Comparison of ENCODE assay signal across 24 cellular contexts in the genomic region with DNA sequence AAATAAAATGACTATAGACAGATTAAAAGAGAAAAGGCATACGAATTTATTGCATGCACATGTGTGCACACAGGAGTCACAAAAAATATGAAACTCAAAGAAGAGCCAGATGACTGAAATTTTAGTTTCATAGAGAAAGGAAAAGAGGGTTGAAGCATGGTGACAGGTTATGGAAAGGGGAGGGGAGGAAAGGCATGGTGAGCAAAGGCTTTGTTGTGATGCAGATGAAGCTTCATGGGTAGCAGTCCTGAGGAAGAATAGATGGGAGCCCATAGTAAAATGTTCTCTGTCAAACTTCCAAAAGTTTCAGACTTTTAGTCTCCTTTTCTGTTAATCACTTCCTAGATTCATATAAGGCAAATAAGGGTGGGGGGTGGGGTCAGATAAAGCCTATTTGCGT.
"Had no signal": no experiment of that assay in that cellular context is flagged by ENCODE, and none has a peak within 500 bp of the region (broad histone marks: within the 10 kb centered on the region; RNA-seq: fewer than 3 reads in every experiment).

No MANE protein-coding gene starts in this region.

- H3K27ac ChIP-seq: coronary artery, left lung, ovary, psoas muscle, skin epidermis, spleen, testis, tibial artery had no signal

- H3K27me3 ChIP-seq: left lung, ovary, spleen, testis, tibial artery had no signal

- H3K27ac Mint-ChIP-seq: effector memory CD8-positive, alpha-beta T cell; naive thymus-derived CD8-positive, alpha-beta T cell; stimulated activated memory B cell treated with anti-CD40 and anti-IgM and Interleukin-4, amounts not matched to agents 10 μg/mL and 1 μg/mL and 100 μg/mL, for 72 hours; type B pancreatic cell had no signal

- H3K4me1 ChIP-seq: left lung, psoas muscle, spleen, testis, tibial artery had no signal

- H3K36me3 ChIP-seq: left lung, ovary, spleen, tibial artery had no signal

- FAIRE-seq: endometrium, islet of Langerhans, urothelium cell line had no signal

- ATAC-seq: effector memory CD8-positive, alpha-beta T cell; left cardiac atrium; left lung; naive thymus-derived CD8-positive, alpha-beta T cell; psoas muscle; right cardiac atrium; stimulated activated memory B cell treated with anti-CD40 and anti-IgM and Interleukin-4, amounts not matched to agents 10 μg/mL and 1 μg/mL and 100 μg/mL, for 72 hours; stimulated activated naive CD8-positive, alpha-beta T cell treated with anti-CD3 and anti-CD28 coated beads, Interleukin-15, Interleukin-2, amounts not matched to agents 100 U/mL and 50 U/mL, for 24 hours had no signal

- H3K4me3 ChIP-seq: coronary artery, left lung, ovary, psoas muscle, skin epidermis, spleen, testis, tibial artery had no signal

- H3K9me3 Mint-ChIP-seq: effector memory CD8-positive, alpha-beta T cell had no signal

- DNase-seq: effector memory CD8-positive, alpha-beta T cell; hypothalamus; left cardiac atrium; left lung; mesendoderm; naive thymus-derived CD8-positive, alpha-beta T cell; occipital lobe; ovary; posterior cingulate gyrus; psoas muscle; right cardiac atrium; spleen; stimulated activated CD4-positive, alpha-beta T cell treated with anti-CD3 and anti-CD28 coated beads, Interleukin-4, amount 100 ng/mL, for 4 hours; stimulated activated naive CD8-positive, alpha-beta T cell treated with anti-CD3 and anti-CD28 coated beads, Interleukin-15, Interleukin-2, amounts not matched to agents 100 U/mL and 50 U/mL, for 24 hours; substantia nigra; testis; tibial artery had no signal

- H3K9me3 ChIP-seq: left lung, ovary, psoas muscle, spleen, testis, tibial artery had no signal

- H3K36me3 Mint-ChIP-seq: naive thymus-derived CD8-positive, alpha-beta T cell; stimulated activated memory B cell treated with anti-CD40 and anti-IgM and Interleukin-4, amounts not matched to agents 10 μg/mL and 1 μg/mL and 100 μg/mL, for 72 hours; type B pancreatic cell had no signal

- H3K4me1 Mint-ChIP-seq: naive thymus-derived CD8-positive, alpha-beta T cell; stimulated activated memory B cell treated with anti-CD40 and anti-IgM and Interleukin-4, amounts not matched to agents 10 μg/mL and 1 μg/mL and 100 μg/mL, for 72 hours had no signal

- H3K27me3 Mint-ChIP-seq: stimulated activated memory B cell treated with anti-CD40 and anti-IgM and Interleukin-4, amounts not matched to agents 10 μg/mL and 1 μg/mL and 100 μg/mL, for 72 hours; type B pancreatic cell had no signal

- H3K4me3 Mint-ChIP-seq: effector memory CD8-positive, alpha-beta T cell; naive thymus-derived CD8-positive, alpha-beta T cell; stimulated activated memory B cell treated with anti-CD40 and anti-IgM and Interleukin-4, amounts not matched to agents 10 μg/mL and 1 μg/mL and 100 μg/mL, for 72 hours; type B pancreatic cell had no signal
